ENCODE assay signal across 12 cellular contexts in the genomic region with DNA sequence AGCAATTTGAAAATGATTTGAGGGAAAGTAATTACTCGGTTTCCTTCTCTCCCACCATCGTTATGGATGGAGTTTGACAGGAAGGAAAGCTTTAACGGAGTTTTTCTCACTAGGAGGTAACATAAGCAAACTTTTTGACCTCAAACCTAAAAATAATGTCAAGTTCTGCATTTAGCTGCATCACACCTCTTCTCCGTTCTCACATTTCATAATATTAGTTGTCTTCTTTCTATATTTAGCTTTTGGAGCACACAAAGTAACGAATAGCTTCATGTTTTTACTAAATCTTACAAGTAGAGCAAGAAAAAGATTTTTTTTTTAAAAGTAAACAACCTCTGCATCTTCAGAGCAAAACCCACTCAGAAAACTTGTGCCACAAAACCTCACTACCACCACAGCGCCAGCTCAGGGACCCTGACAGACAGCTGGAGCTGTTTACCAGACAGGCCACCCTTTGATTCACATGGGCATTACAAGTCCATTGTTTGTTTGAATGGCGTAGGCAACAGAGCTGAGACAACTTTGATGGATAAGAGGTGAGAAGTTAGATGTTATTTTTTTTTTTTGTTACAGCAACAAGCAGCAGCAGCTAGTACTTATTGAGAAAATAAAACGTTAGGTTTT. TPM values are rescaled to one million over a fixed set of nuclear protein-coding genes. Genes with fewer than 3 reads are reported as not detected.
DNase-seq lines count a peak whose midpoint lies in the region; ATAC-seq and TF ChIP-seq lines count a peak whose summit lies in the region.
"Had no signal": no experiment of that assay in that cellular context is flagged by ENCODE, and none has a peak within 500 bp of the region (broad histone marks: within the 10 kb centered on the region; RNA-seq: fewer than 3 reads in every experiment).

No MANE protein-coding gene starts in this region.

- DNase-seq in SIG-M5 treated with dmso at 0.1 percent for 504 hours (lab: John Stamatoyannopoulos, UW; ENCODE audit: unreplicated experiment) (peak; percentile 24), SIG-M5 (lab: John Stamatoyannopoulos, UW) (no peak), nucleus accumbens (lab: John Stamatoyannopoulos, UW) (no peak), HuH-7.5 (ENCODE audit: low spot score) (no peak), NK-92 (lab: John Stamatoyannopoulos, UW; ENCODE audit: unreplicated experiment) (no peak)
- DNase-seq in natural killer cell treated with Interleukin-12 subunit alpha and Interleukin-12 subunit beta and Interleukin-15 and Interleukin-18, amount 100 ng/mL, for 72 hours (ENCODE audit: low spot score) = no peak
- DNase-seq: foreskin melanocyte; sigmoid colon; stimulated activated CD4-positive, alpha-beta T cell treated with anti-CD3 and anti-CD28 coated beads, Interleukin-4, amount 100 ng/mL, for 4 hours had no signal

- H4K20me1 ChIP-seq in OCI-LY3 (ENCODE audit: insufficient read depth, low read length) = no peaks in the 10 kb centered on the region

- H3K27ac Mint-ChIP-seq in natural killer cell treated with Interleukin-12 subunit alpha and Interleukin-12 subunit beta and Interleukin-15 and Interleukin-18, amount 100 ng/mL, for 72 hours = peak overlapping the region; percentile 4 to 35
- H3K27ac Mint-ChIP-seq: activated naive CD4-positive, alpha-beta T cell treated with anti-CD3 and anti-CD28 coated beads, Interleukin-2, amount 50 U/mL, for 24 hours had no signal

- H3K4me1 ChIP-seq in OCI-LY3 (ENCODE audit: low read length) = peaks cover 26% of the 10 kb centered on the region

- H3K9ac ChIP-seq in OCI-LY3 (ENCODE audit: low read length) = no peak overlapping the region; the same call in 1 of the 2 replicates

- H3K4me3 ChIP-seq in OCI-LY3 (ENCODE audit: low read length) = peak overlapping the region; percentile 49
- H3K4me3 ChIP-seq: sigmoid colon had no signal

- H2AFZ ChIP-seq in OCI-LY3 (ENCODE audit: low read depth, low read length) = peak overlapping the region; percentile 30; the same call in 1 of the 2 replicates

- H3K4me3 Mint-ChIP-seq in natural killer cell treated with Interleukin-12 subunit alpha and Interleukin-12 subunit beta and Interleukin-15 and Interleukin-18, amount 100 ng/mL, for 72 hours = peak overlapping the region; percentile 42
- H3K4me3 Mint-ChIP-seq: activated naive CD4-positive, alpha-beta T cell treated with anti-CD3 and anti-CD28 coated beads, Interleukin-2, amount 50 U/mL, for 24 hours had no signal

- peak; percentile 22 for ATAC-seq in GM19468 (IDR thresholded peaks at IDR 0.05; ENCODE audit: extremely low read depth, unreplicated experiment)
- peak; percentile 55 to 79 for ATAC-seq in natural killer cell treated with Interleukin-12 subunit alpha and Interleukin-12 subunit beta and Interleukin-15 and Interleukin-18, amount 100 ng/mL, for 72 hours

- peaks cover 13% of the 10 kb centered on the region for H3K27me3 ChIP-seq in OCI-LY3 (ENCODE audit: low read depth, low read length)
- H3K27me3 ChIP-seq: sigmoid colon had no signal

- H3K36me3 Mint-ChIP-seq in natural killer cell treated with Interleukin-12 subunit alpha and Interleukin-12 subunit beta and Interleukin-15 and Interleukin-18, amount 100 ng/mL, for 72 hours = no peaks in the 10 kb centered on the region
- H3K36me3 Mint-ChIP-seq: activated naive CD4-positive, alpha-beta T cell treated with anti-CD3 and anti-CD28 coated beads, Interleukin-2, amount 50 U/mL, for 24 hours had no signal

- H3K27ac ChIP-seq in OCI-LY3 (ENCODE audit: low read length) = no peak overlapping the region
- H3K27ac ChIP-seq: sigmoid colon had no signal

- no peaks in the 10 kb centered on the region for H3K9me3 ChIP-seq in OCI-LY3 (ENCODE audit: insufficient read depth, low read length)
- H3K9me3 ChIP-seq: sigmoid colon had no signal

- H3K4me2 ChIP-seq in OCI-LY3 (ENCODE audit: low read length) = peak overlapping the region; percentile 79

- H3K27me3 Mint-ChIP-seq in natural killer cell treated with Interleukin-12 subunit alpha and Interleukin-12 subunit beta and Interleukin-15 and Interleukin-18, amount 100 ng/mL, for 72 hours = peaks cover 7% of the 10 kb centered on the region in 2 donors
- H3K27me3 Mint-ChIP-seq: activated naive CD4-positive, alpha-beta T cell treated with anti-CD3 and anti-CD28 coated beads, Interleukin-2, amount 50 U/mL, for 24 hours had no signal

- H3K4me1 Mint-ChIP-seq in natural killer cell treated with Interleukin-12 subunit alpha and Interleukin-12 subunit beta and Interleukin-15 and Interleukin-18, amount 100 ng/mL, for 72 hours (ENCODE audit: low read depth in 2 of 2) = peaks cover 16 to 23% of the 10 kb centered on the region in 2 donors

- H3K36me3 ChIP-seq in OCI-LY3 (replicated peaks; ENCODE audit: low read depth, low read length) = no peaks in the 10 kb centered on the region
- H3K36me3 ChIP-seq: sigmoid colon had no signal

- no peaks in the 10 kb centered on the region for H3K79me2 ChIP-seq in OCI-LY3 (ENCODE audit: low read length)

- no peak for TF ChIP-seq CTCF in OCI-LY3 (IDR thresholded peaks at IDR 0.05; ENCODE audit: low read depth, low read length)

- no peaks in the 10 kb centered on the region for H3K9me3 Mint-ChIP-seq in natural killer cell treated with Interleukin-12 subunit alpha and Interleukin-12 subunit beta and Interleukin-15 and Interleukin-18, amount 100 ng/mL, for 72 hours
- H3K9me3 Mint-ChIP-seq: activated naive CD4-positive, alpha-beta T cell treated with anti-CD3 and anti-CD28 coated beads, Interleukin-2, amount 50 U/mL, for 24 hours had no signal

RNA-seq across cellular contexts. Expression of a gene that starts 21.9 kb away (rescaled TPM):
- 10 to 100 TPM; 68.8 to 93.6 TPM for total RNA-seq in natural killer cell treated with Interleukin-12 subunit alpha and Interleukin-12 subunit beta and Interleukin-15 and Interleukin-18, amount 100 ng/mL, for 72 hours

RNA-seq across cellular contexts. Expression of a gene that starts 47.1 kb away (rescaled TPM):
- 10 to 100 TPM; 13.7 to 54.8 TPM for total RNA-seq in natural killer cell treated with Interleukin-12 subunit alpha and Interleukin-12 subunit beta and Interleukin-15 and Interleukin-18, amount 100 ng/mL, for 72 hours
